ENCODE assay signal across 1 cellular context in the genomic region with DNA sequence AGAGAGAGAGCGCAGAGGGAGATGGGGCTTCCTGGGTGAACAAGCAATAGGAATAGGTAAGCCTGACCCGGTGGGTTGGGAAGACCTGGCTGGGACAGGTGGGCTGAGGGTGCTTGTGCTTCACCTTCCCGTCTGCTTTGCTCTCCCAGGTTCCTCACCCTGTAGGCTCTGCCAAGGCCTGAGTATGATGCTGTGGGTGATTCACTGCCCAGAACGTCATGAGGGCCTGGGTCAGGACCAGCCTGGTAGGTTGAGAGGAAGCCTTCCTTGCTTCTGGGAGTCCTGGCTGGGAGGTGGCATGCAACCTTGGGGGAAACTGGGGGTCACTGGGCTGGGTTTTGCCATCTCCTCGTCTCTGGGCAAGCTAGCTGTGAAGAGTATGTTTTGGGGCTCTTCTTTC.
TF ChIP-seq lines count a peak whose summit lies in the region.

No MANE protein-coding gene starts in this region.

TF ChIP-seq in SK-N-SH treated with all-trans-retinoic acid at 6 μM for 48 hours, 23 proteins besides CTCF, POLR2A, EP300 and RAD21 (continued from another document):
- TF ChIP-seq PATZ1 (CRISPR knock-in tag; IDR thresholded peaks at IDR 0.05; ENCODE audit: borderline replicate concordance), result no peak
- no peak for TF ChIP-seq ZNF8 (CRISPR knock-in tag; IDR thresholded peaks at IDR 0.05)
- TF ChIP-seq, protein P1, sequence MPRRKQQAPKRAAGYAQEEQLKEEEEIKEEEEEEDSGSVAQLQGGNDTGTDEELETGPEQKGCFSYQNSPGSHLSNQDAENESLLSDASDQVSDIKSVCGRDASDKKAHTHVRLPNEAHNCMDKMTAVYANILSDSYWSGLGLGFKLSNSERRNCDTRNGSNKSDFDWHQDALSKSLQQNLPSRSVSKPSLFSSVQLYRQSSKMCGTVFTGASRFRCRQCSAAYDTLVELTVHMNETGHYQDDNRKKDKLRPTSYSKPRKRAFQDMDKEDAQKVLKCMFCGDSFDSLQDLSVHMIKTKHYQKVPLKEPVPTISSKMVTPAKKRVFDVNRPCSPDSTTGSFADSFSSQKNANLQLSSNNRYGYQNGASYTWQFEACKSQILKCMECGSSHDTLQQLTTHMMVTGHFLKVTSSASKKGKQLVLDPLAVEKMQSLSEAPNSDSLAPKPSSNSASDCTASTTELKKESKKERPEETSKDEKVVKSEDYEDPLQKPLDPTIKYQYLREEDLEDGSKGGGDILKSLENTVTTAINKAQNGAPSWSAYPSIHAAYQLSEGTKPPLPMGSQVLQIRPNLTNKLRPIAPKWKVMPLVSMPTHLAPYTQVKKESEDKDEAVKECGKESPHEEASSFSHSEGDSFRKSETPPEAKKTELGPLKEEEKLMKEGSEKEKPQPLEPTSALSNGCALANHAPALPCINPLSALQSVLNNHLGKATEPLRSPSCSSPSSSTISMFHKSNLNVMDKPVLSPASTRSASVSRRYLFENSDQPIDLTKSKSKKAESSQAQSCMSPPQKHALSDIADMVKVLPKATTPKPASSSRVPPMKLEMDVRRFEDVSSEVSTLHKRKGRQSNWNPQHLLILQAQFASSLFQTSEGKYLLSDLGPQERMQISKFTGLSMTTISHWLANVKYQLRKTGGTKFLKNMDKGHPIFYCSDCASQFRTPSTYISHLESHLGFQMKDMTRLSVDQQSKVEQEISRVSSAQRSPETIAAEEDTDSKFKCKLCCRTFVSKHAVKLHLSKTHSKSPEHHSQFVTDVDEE (CRISPR knock-in tag; IDR thresholded peaks at IDR 0.05), result no peak
- TF ChIP-seq ISL1 (CRISPR knock-in tag; IDR thresholded peaks at IDR 0.05), result no peak
- no peak for TF ChIP-seq SNAI2 (CRISPR knock-in tag; IDR thresholded peaks at IDR 0.05)
- no peak for TF ChIP-seq RARB (CRISPR knock-in tag; IDR thresholded peaks at IDR 0.05)
